13 cellular contexts compared by ENCODE assay signal in the genomic region with DNA sequence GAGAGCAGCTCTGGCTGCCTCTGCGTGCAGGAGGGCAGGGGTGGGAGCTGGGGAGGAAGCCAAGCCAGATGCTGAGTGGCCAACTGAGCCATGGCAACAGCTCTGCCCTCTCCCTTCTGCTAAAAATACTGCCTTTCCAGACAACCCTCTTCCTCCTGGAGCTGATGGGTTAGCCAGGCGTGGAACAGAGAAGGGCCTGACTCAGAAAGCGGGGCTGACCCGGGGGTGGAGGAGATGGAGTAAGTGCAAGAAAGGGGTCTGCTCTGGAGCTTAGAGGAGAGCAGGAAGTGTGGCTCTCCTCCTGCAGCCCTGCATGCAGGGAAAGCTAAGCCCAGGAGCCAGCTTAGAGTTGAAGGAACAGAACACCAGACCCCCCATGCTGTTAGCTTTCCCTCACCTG.
"Had no signal": no experiment of that assay in that cellular context is flagged by ENCODE, and none has a peak within 500 bp of the region (broad histone marks: within the 10 kb centered on the region; RNA-seq: fewer than 3 reads in every experiment).

No MANE protein-coding gene starts in this region.

- ATAC-seq: activated CD8-positive, alpha-beta T cell treated with anti-CD3 and anti-CD28 coated beads, Interleukin-2, amount 10 ng/mL, durations not matched to agents 7 days and 5 days; left cardiac atrium; natural killer cell treated with Interleukin-12 subunit alpha and Interleukin-12 subunit beta and Interleukin-15 and Interleukin-18, amount 100 ng/mL, for 72 hours; stimulated activated naive CD8-positive, alpha-beta T cell treated with anti-CD3 and anti-CD28 coated beads, Interleukin-15, Interleukin-2, amounts not matched to agents 100 U/mL and 50 U/mL, for 24 hours; upper lobe of right lung had no signal

- DNase-seq: activated CD4-positive, alpha-beta T cell treated with anti-CD3 and anti-CD28 coated beads for 1 hour; activated CD4-positive, alpha-beta T cell treated with anti-CD3 and anti-CD28 coated beads, Interleukin-2, amount 50 U/mL, for 1 hour; activated CD8-positive, alpha-beta T cell treated with anti-CD3 and anti-CD28 coated beads, Interleukin-2, amount 10 ng/mL, durations not matched to agents 7 days and 5 days; activated gamma-delta T cell treated with Interleukin-2 at 50 U/mL for 16 hours; colonic mucosa; hippocampal formation; left cardiac atrium; midbrain; ovary; stimulated activated CD4-positive, alpha-beta T cell treated with anti-CD3 and anti-CD28 coated beads, Interleukin-4, amount 100 ng/mL, for 4 hours; stimulated activated naive CD8-positive, alpha-beta T cell treated with anti-CD3 and anti-CD28 coated beads, Interleukin-15, Interleukin-2, amounts not matched to agents 100 U/mL and 50 U/mL, for 24 hours; upper lobe of right lung had no signal
